Comparison of ENCODE assay signal across 17 cellular contexts in genomic region chr5:33233013-33233463, GRCh38.
DNase-seq lines count a peak whose midpoint lies in the region; ATAC-seq and TF ChIP-seq lines count a peak whose summit lies in the region.
"Had no signal": no experiment of that assay in that cellular context is flagged by ENCODE, and none has a peak within 500 bp of the region (broad histone marks: within the 10 kb centered on the region; RNA-seq: fewer than 3 reads in every experiment).

No MANE protein-coding gene starts in this region.

- no peaks in the 10 kb centered on the region for H3K4me1 Mint-ChIP-seq in MCF 10A (ENCODE audit: insufficient read depth, unreplicated experiment)

- in situ Hi-C loops in KBM-7 (cut with MboI; ENCODE audit: low pct_unique_long_range_greater_than_20kb, low sequenced_read_pairs): no loop called here

- intact Hi-C loops in MCF 10A (cut with micrococcal nuclease): no loop called here

- peak; percentile 17 for DNase-seq in AG10803 (ENCODE audit: low read depth)
- peak; percentile 43 for DNase-seq in KBM-7
- peak; percentile 27 for DNase-seq in fibroblast of villous mesenchyme (ENCODE audit: low read depth)
- no peak for DNase-seq in MCF 10A (ENCODE audit: unreplicated experiment)
- DNase-seq in Ammon's horn (ENCODE audit: low spot score): no peak
- DNase-seq in NOMO-1 (lab: John Stamatoyannopoulos, UW; ENCODE audit: unreplicated experiment in 2 of 2): no peak
- DNase-seq: DMS53, HCEC 1CT, Karpas-422, NCI-H446, NCI-H748 treated with DMSO at 0.1 percent for 48 hours, Peyer's patch, SHP77 had no signal

- no peak overlapping the region for H3K27ac Mint-ChIP-seq in MCF 10A (ENCODE audit: low read depth, unreplicated experiment)

- H3K4me3 Mint-ChIP-seq in MCF 10A (ENCODE audit: unreplicated experiment): no peak overlapping the region

- TF ChIP-seq CTCF in AG10803 (conservative IDR thresholded peaks at IDR 0.05; ENCODE audit: low read length): no peak
- no peak for TF ChIP-seq CTCF in fibroblast of villous mesenchyme (IDR thresholded peaks at IDR 0.05; ENCODE audit: insufficient read depth, low read depth, low read length)
- TF ChIP-seq CTCF in MCF 10A (IDR thresholded peaks at IDR 0.05; ENCODE audit: unreplicated experiment): no peak

- peak; percentile 79 for ATAC-seq in SK-N-SH treated with all-trans-retinoic acid at 6 μM for 48 hours
- ATAC-seq in HG03095 (IDR thresholded peaks at IDR 0.05; ENCODE audit: unreplicated experiment): no peak
- ATAC-seq: A549, HepG2 had no signal

- POLR2A ChIA-PET in MCF 10A (lab: Yijun Ruan, JAX): interaction anchor here (0.6 kb wide), 1 partner anchor 13 kb away, joined by 4 read pairs; no protein-coding TSS in a partner anchor

- CTCF ChIA-PET in MCF 10A (lab: Yijun Ruan, JAX): no interaction called here

- no peaks in the 10 kb centered on the region for H3K9me3 Mint-ChIP-seq in MCF 10A (ENCODE audit: unreplicated experiment)

- H3K27me3 Mint-ChIP-seq in MCF 10A (ENCODE audit: insufficient read depth, unreplicated experiment): no peaks in the 10 kb centered on the region

- H3K36me3 Mint-ChIP-seq in MCF 10A (ENCODE audit: insufficient read depth, unreplicated experiment): no peaks in the 10 kb centered on the region

- H3K4me3 ChIP-seq in AG10803 (ENCODE audit: low read length) (no peak overlapping the region), fibroblast of villous mesenchyme (ENCODE audit: low read depth, low read length) (no peak overlapping the region)
- H3K4me3 ChIP-seq: A549, Peyer's patch had no signal

- BruUV-seq in MCF 10A (replicated peaks; lab: Mats Ljungman, UMichigan): no TSS peak

TF ChIP-seq in SK-N-SH treated with all-trans-retinoic acid at 6 μM for 48 hours, 23 proteins besides CTCF, POLR2A, EP300 and RAD21:
- 0 out of 2 replicates have a peak, but pooled peaks have one; percentile 16 for TF ChIP-seq TOX (CRISPR knock-in tag; IDR thresholded peaks at IDR 0.05; ENCODE audit: borderline replicate concordance)
- TF ChIP-seq ZFP30 (CRISPR knock-in tag; IDR thresholded peaks at IDR 0.05): no peak

Comparison
In these comparisons a context has a peak if more than half of its experiments do, and no peak if none do; other contexts are left out.
1. DNase-seq: peak in AG10803 (single experiment), KBM-7 (single experiment) and fibroblast of villous mesenchyme (single experiment); none in MCF 10A (single experiment), Ammon's horn (single experiment) and NOMO-1 (0 of 2).